Comparison of ENCODE assay signal across 8 cellular contexts in the genomic region with DNA sequence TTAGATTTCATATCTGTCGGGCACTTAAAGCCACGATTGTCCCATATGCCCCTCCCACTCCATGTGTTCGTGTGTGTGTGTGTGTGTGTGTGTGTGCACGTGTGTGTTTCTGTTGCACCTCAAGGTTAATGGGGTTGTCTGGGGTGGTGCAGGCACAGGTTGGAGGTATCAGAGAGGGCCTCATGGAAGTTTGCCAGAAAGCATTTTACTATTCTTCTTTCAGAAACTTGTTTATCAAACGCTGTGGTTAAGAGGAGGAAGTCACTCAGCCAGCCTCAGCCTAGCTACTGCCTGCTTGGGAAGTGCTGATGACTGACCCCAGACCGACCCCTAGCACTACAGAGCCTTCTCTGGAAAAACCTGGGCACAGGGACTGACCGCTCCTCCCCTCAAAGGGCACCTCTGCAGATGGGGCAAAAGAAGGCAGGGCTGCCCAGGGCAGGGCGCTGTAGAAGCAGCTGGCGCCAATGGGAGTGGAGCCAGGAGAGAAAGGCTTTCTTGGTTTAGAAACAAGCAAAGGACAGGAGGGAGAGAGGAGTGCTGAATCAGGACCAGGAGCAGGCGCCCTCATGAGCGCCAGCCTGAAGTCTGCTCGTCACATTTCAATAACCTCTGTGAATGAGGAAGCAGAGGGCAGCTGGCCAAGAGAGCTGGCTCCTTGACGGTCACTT. TPM values are rescaled to one million over a fixed set of nuclear protein-coding genes. Genes with fewer than 3 reads are reported as not detected.
DNase-seq lines count a peak whose midpoint lies in the region; ATAC-seq, FAIRE-seq and TF ChIP-seq lines count a peak whose summit lies in the region.

No MANE protein-coding gene starts in this region.

- no peaks in the 10 kb centered on the region for H3K9me3 ChIP-seq in CD8-positive, alpha-beta memory T cell (ENCODE audit: low read length)
- H3K9me3 ChIP-seq in heart left ventricle: no peaks in the 10 kb centered on the region

- FAIRE-seq in H54 (lab: Jason Lieb, UNC): no peak

- DNase-seq in CD8-positive, alpha-beta memory T cell: peak in 3 of 5 donors; percentile 39 to 74 (median 70)
- DNase-seq in T-helper 9 cell (peak; percentile 15), heart left ventricle (peak in 3 of 5 donors; percentile 28 to 69 (median 56)), H54 (ENCODE audit: insufficient read length, low spot score) (no peak), NCI-H510A treated with DMSO at 0.1 percent for 48 hours (lab: John Stamatoyannopoulos, UW) (no peak), T1000 (lab: John Stamatoyannopoulos, UW) (no peak)

- TF ChIP-seq CTCF in heart left ventricle (IDR thresholded peaks at IDR 0.05): no peak

- no peaks in the 10 kb centered on the region for H3K36me3 Mint-ChIP-seq in CD8-positive, alpha-beta memory T cell

- H3K27me3 Mint-ChIP-seq in CD8-positive, alpha-beta memory T cell: peaks cover 19 to 23% of the 10 kb centered on the region in 2 donors

- CTCF ChIA-PET in CD8-positive, alpha-beta memory T cell (lab: Charles Lee): interaction anchor here (1.4 to 2.1 kb wide), 2 partner anchors 14 to 40 kb away, joined by 4 to 5 read pairs; no protein-coding TSS in a partner anchor

- H3K27me3 ChIP-seq in CD8-positive, alpha-beta memory T cell (ENCODE audit: insufficient read depth, low read length, poor library complexity, severe bottlenecking): peaks cover 4% of the 10 kb centered on the region
- peaks cover 0 to 56% (median 11%) of the 10 kb centered on the region in 9 donors for H3K27me3 ChIP-seq in heart left ventricle

- no peak overlapping the region for H3K27ac ChIP-seq in CD8-positive, alpha-beta memory T cell (ENCODE audit: low read depth, low read length)
- H3K27ac ChIP-seq in heart left ventricle: peak overlapping the region in 1 of 12 donors; percentile 53

- H3K4me3 Mint-ChIP-seq in CD8-positive, alpha-beta memory T cell: peak overlapping the region; percentile 13 to 79 (median 55)

- no peaks in the 10 kb centered on the region for H3K9me3 Mint-ChIP-seq in CD8-positive, alpha-beta memory T cell

- POLR2A ChIA-PET in CD8-positive, alpha-beta memory T cell (lab: Charles Lee): interaction anchor here (0.6 kb wide), 1 partner anchor 448 kb away, joined by 3 read pairs; no protein-coding TSS in a partner anchor

- peak overlapping the region; percentile 14 for H3K4me3 ChIP-seq in CD8-positive, alpha-beta memory T cell (ENCODE audit: low read length)
- no peak overlapping the region for H3K4me3 ChIP-seq in heart left ventricle

- ATAC-seq in HG03108 (IDR thresholded peaks at IDR 0.05; ENCODE audit: unreplicated experiment) (peak; percentile 59), heart left ventricle (peak in 3 of 4 donors; percentile 39 to 52 (median 43)), GM18907 (IDR thresholded peaks at IDR 0.05; ENCODE audit: unreplicated experiment) (no peak)

- peaks cover 37 to 55% (median 52%) of the 10 kb centered on the region in 3 donors for H3K4me1 Mint-ChIP-seq in CD8-positive, alpha-beta memory T cell

- H3K36me3 ChIP-seq in CD8-positive, alpha-beta memory T cell (ENCODE audit: insufficient read depth, low read length): no peaks in the 10 kb centered on the region
- no peaks in the 10 kb centered on the region for H3K36me3 ChIP-seq in heart left ventricle

- H3K4me1 ChIP-seq in CD8-positive, alpha-beta memory T cell (ENCODE audit: insufficient read depth, low read length): peaks cover 47% of the 10 kb centered on the region
- H3K4me1 ChIP-seq in heart left ventricle: peaks cover 0 to 31% (median 2%) of the 10 kb centered on the region in 12 donors

- intact Hi-C loops in heart left ventricle (cut with DNase I): no loop called here

- TF ChIP-seq POLR2A in heart left ventricle (IDR thresholded peaks at IDR 0.05) (no peak), H54 (IDR thresholded peaks at IDR 0.05; ENCODE audit: low read depth, low read length) (no peak)

- WGBS in heart left ventricle, 4 donors: 40 to 50% (median 43%) methylated on average over 12 to 13 of the region's 13 CpGs

- H3K27ac Mint-ChIP-seq in CD8-positive, alpha-beta memory T cell: peak overlapping the region in 5 of 8 donors; percentile 53 to 92 (median 61)

RNA-seq across cellular contexts. Expression of a gene that starts 3.9 kb away (rescaled TPM):
- total RNA-seq in CD8-positive, alpha-beta memory T cell: under 1 TPM; 0.11 to 0.20 TPM
- not detected for polyA plus RNA-seq in CD8-positive, alpha-beta memory T cell
- total RNA-seq in heart left ventricle: under 1 TPM in 3 of 9 donors, not detected in 6; 0.05 to 0.18 (median 0.07) TPM
- not detected for polyA plus RNA-seq in heart left ventricle

Comparison
In these comparisons a context has a peak if more than half of its experiments do, and no peak if none do; other contexts are left out.
1. DNase-seq: peak in CD8-positive, alpha-beta memory T cell (3 of 5), T-helper 9 cell (single experiment) and heart left ventricle (3 of 5); none in H54 (single experiment), NCI-H510A treated with DMSO at 0.1 percent for 48 hours (single experiment) and T1000 (single experiment).